ENCODE assay signal across 8 cellular contexts in genomic region chr17:42111901-42112551, GRCh38. TPM values are rescaled to one million over a fixed set of nuclear protein-coding genes. Genes with fewer than 3 reads are reported as not detected.
DNase-seq lines count a peak whose midpoint lies in the region; ATAC-seq and TF ChIP-seq lines count a peak whose summit lies in the region.

No MANE protein-coding gene starts in this region.

- peak; percentile 18 for ATAC-seq in HG03354 (IDR thresholded peaks at IDR 0.05; ENCODE audit: poor library complexity, severe bottlenecking, unreplicated experiment)
- peak; percentile 53 for ATAC-seq in left ventricle myocardium superior
- ATAC-seq in HG02840 (IDR thresholded peaks at IDR 0.05; ENCODE audit: low FRiP score, unreplicated experiment), result no peak
- no peak for ATAC-seq in GM19397 (IDR thresholded peaks at IDR 0.05; ENCODE audit: unreplicated experiment)

- H3K36me3 ChIP-seq in spleen, result peaks cover 0 to 69% (median 8%) of the 10 kb centered on the region in 6 donors

- DNase-seq in GM12865 (ENCODE audit: low read depth), result peak; percentile 46
- peak; percentile 27 for DNase-seq in activated T-helper 2 cell treated with anti-CD3 and anti-CD28 coated beads, Interferon-gamma antibody, Interleukin-2, Interleukin-4, amounts not matched to agents 10 μg/mL and 5 μg/mL and 100 μg/mL, durations not matched to agents 14 hours and 24 hours and 36 hours (ENCODE audit: low spot score)
- peak; percentile 48 for DNase-seq in left ventricle myocardium superior
- peak; percentile 85 for DNase-seq in spleen
- no peak for DNase-seq in cerebellar nuclear complex (lab: John Stamatoyannopoulos, UW)

- 7 to 20% (median 12%) methylated on average over 10 to 11 of the region's 11 CpGs for WGBS in spleen, 5 donors

- no peaks in the 10 kb centered on the region for H3K9me3 Mint-ChIP-seq in activated T-helper 2 cell treated with anti-CD3 and anti-CD28 coated beads, Interferon-gamma antibody, Interleukin-2, Interleukin-4, amounts not matched to agents 10 μg/mL and 5 μg/mL and 100 μg/mL, durations not matched to agents 14 hours and 24 hours and 36 hours

- H3K27me3 Mint-ChIP-seq in activated T-helper 2 cell treated with anti-CD3 and anti-CD28 coated beads, Interferon-gamma antibody, Interleukin-2, Interleukin-4, amounts not matched to agents 10 μg/mL and 5 μg/mL and 100 μg/mL, durations not matched to agents 14 hours and 24 hours and 36 hours (ENCODE audit: low read depth), result no peaks in the 10 kb centered on the region

- no peak for TF ChIP-seq POLR2A in spleen (IDR thresholded peaks at IDR 0.05)

- H3K27ac Mint-ChIP-seq in activated T-helper 2 cell treated with anti-CD3 and anti-CD28 coated beads, Interferon-gamma antibody, Interleukin-2, Interleukin-4, amounts not matched to agents 10 μg/mL and 5 μg/mL and 100 μg/mL, durations not matched to agents 14 hours and 24 hours and 36 hours, result peak overlapping the region; percentile 96

- peaks cover 17 to 71% (median 55%) of the 10 kb centered on the region in 6 donors for H3K4me1 ChIP-seq in spleen

- intact Hi-C loops in activated T-helper 2 cell treated with anti-CD3 and anti-CD28 coated beads, Interferon-gamma antibody, Interleukin-2, Interleukin-4, amounts not matched to agents 10 μg/mL and 5 μg/mL and 100 μg/mL, durations not matched to agents 14 hours and 24 hours and 36 hours (cut with micrococcal nuclease), result loop anchor here (1.0 to 5.0 kb wide), 2 partner anchors 45 to 146 kb away; partner anchors contain the start of gene CNP
- intact Hi-C loops in left ventricle myocardium superior (cut with micrococcal nuclease), result no loop called here
- intact Hi-C loops in spleen (cut with DNase I; ENCODE audit: low total_unique reads), result loop anchor here (10.0 kb wide), 1 partner anchor 73 kb away; the partner anchor contains the start of genes HCRT and KCNH4

- peak overlapping the region; percentile 73 to 96 (median 92) for H3K27ac ChIP-seq in spleen

- no peaks in the 10 kb centered on the region for H3K27me3 ChIP-seq in spleen (replicated peaks in 1 of 7)

- H3K4me3 Mint-ChIP-seq in activated T-helper 2 cell treated with anti-CD3 and anti-CD28 coated beads, Interferon-gamma antibody, Interleukin-2, Interleukin-4, amounts not matched to agents 10 μg/mL and 5 μg/mL and 100 μg/mL, durations not matched to agents 14 hours and 24 hours and 36 hours (ENCODE audit: low read depth), result peak overlapping the region; percentile 91

- H3K4me3 ChIP-seq in GM12865 (ENCODE audit: low read depth, low read length), result peak overlapping the region; percentile 74
- peak overlapping the region; percentile 24 to 77 (median 48) for H3K4me3 ChIP-seq in spleen

- H3K9me3 ChIP-seq in spleen, result no peaks in the 10 kb centered on the region

- H3K36me3 Mint-ChIP-seq in activated T-helper 2 cell treated with anti-CD3 and anti-CD28 coated beads, Interferon-gamma antibody, Interleukin-2, Interleukin-4, amounts not matched to agents 10 μg/mL and 5 μg/mL and 100 μg/mL, durations not matched to agents 14 hours and 24 hours and 36 hours (ENCODE audit: low read depth), result peaks cover 50% of the 10 kb centered on the region

- H3K4me1 Mint-ChIP-seq in activated T-helper 2 cell treated with anti-CD3 and anti-CD28 coated beads, Interferon-gamma antibody, Interleukin-2, Interleukin-4, amounts not matched to agents 10 μg/mL and 5 μg/mL and 100 μg/mL, durations not matched to agents 14 hours and 24 hours and 36 hours (ENCODE audit: low read depth), result peaks cover 48% of the 10 kb centered on the region

- TF ChIP-seq CTCF in GM12865 (IDR thresholded peaks at IDR 0.05; ENCODE audit: insufficient read depth, low read depth, low read length, missing control alignments) (no peak), spleen (IDR thresholded peaks at IDR 0.05 in 8 of 11, conservative IDR thresholded peaks at IDR 0.05 in 3 of 11) (no peak)

RNA-seq across cellular contexts. Expression of gene DHX58, which starts 0.5 kb away (rescaled TPM):
- 15.3 and 20.3 TPM in 2 replicates for total RNA-seq in activated T-helper 2 cell treated with anti-CD3 and anti-CD28 coated beads, Interferon-gamma antibody, Interleukin-2, Interleukin-4, amounts not matched to agents 10 μg/mL and 5 μg/mL and 100 μg/mL, durations not matched to agents 14 hours and 24 hours and 36 hours
- total RNA-seq in left ventricle myocardium superior (3.8 TPM), spleen (10 to 100 TPM; 23.0 to 30.9 (median 25.5) TPM)
- polyA plus RNA-seq in spleen, result 10 to 100 TPM; 20.9 to 41.2 (median 38.1) TPM

RNA-seq across cellular contexts. Expression of gene KAT2A, which starts 9.1 kb away (rescaled TPM):
- 59.6 and 60.0 TPM in 2 replicates for total RNA-seq in activated T-helper 2 cell treated with anti-CD3 and anti-CD28 coated beads, Interferon-gamma antibody, Interleukin-2, Interleukin-4, amounts not matched to agents 10 μg/mL and 5 μg/mL and 100 μg/mL, durations not matched to agents 14 hours and 24 hours and 36 hours
- total RNA-seq in left ventricle myocardium superior (26.1 TPM), spleen (10 to 100 TPM; 37.8 to 51.5 (median 47.1) TPM)
- polyA plus RNA-seq in spleen, result 100 to 1,000 TPM; 101 to 168 (median 145) TPM

RNA-seq across cellular contexts. Expression of gene HSPB9, which starts 10.6 kb away (rescaled TPM):
- not detected in 2 replicates for total RNA-seq in activated T-helper 2 cell treated with anti-CD3 and anti-CD28 coated beads, Interferon-gamma antibody, Interleukin-2, Interleukin-4, amounts not matched to agents 10 μg/mL and 5 μg/mL and 100 μg/mL, durations not matched to agents 14 hours and 24 hours and 36 hours
- total RNA-seq in left ventricle myocardium superior, result 0.12 TPM
- under 1 TPM in 1 of 7 donors, not detected in 6; 0.19 TPM for total RNA-seq in spleen
- polyA plus RNA-seq in spleen, result under 1 TPM; 0.11 to 0.17 (median 0.16) TPM

RNA-seq across cellular contexts. Expression of gene ZNF385C, which starts 13.8 kb away (rescaled TPM):
- total RNA-seq in activated T-helper 2 cell treated with anti-CD3 and anti-CD28 coated beads, Interferon-gamma antibody, Interleukin-2, Interleukin-4, amounts not matched to agents 10 μg/mL and 5 μg/mL and 100 μg/mL, durations not matched to agents 14 hours and 24 hours and 36 hours, result 0.16 and 0.28 TPM in 2 replicates
- total RNA-seq in left ventricle myocardium superior (0.20 TPM), spleen (under 1 TPM in 5 of 7 donors, not detected in 2; 0.17 to 0.60 (median 0.44) TPM)
- under 1 TPM; 0.26 to 0.46 (median 0.38) TPM for polyA plus RNA-seq in spleen

RNA-seq across cellular contexts. Expression of gene RAB5C, which starts 42.8 kb away (rescaled TPM):
- total RNA-seq in activated T-helper 2 cell treated with anti-CD3 and anti-CD28 coated beads, Interferon-gamma antibody, Interleukin-2, Interleukin-4, amounts not matched to agents 10 μg/mL and 5 μg/mL and 100 μg/mL, durations not matched to agents 14 hours and 24 hours and 36 hours, result 63.9 and 67.9 TPM in 2 replicates
- total RNA-seq in left ventricle myocardium superior (47.1 TPM), spleen (100 to 1,000 TPM; 120 to 181 (median 148) TPM)
- polyA plus RNA-seq in spleen, result 100 to 1,000 TPM in 1 of 3 donors, 10 to 100 TPM in 2; 70.0 to 152 (median 89.2) TPM

Comparison
In these comparisons a context has a peak if more than half of its experiments do, and no peak if none do; other contexts are left out.
1. DNase-seq: peak in GM12865 (single experiment), activated T-helper 2 cell treated with anti-CD3 and anti-CD28 coated beads, Interferon-gamma antibody, Interleukin-2, Interleukin-4, amounts not matched to agents 10 μg/mL and 5 μg/mL and 100 μg/mL, durations not matched to agents 14 hours and 24 hours and 36 hours (single experiment), left ventricle myocardium superior (single experiment) and spleen (single experiment); none in cerebellar nuclear complex (0 of 2).
2. ATAC-seq: peak in HG03354 (single experiment) and left ventricle myocardium superior (single experiment); none in HG02840 (single experiment) and GM19397 (single experiment).